Comparison of ENCODE assay signal across 1 cellular context in genomic region chr2:127386764-127387654, GRCh38.
TF ChIP-seq lines count a peak whose summit lies in the region.

No MANE protein-coding gene starts in this region.

TF ChIP-seq in K562, 482 proteins besides CTCF, POLR2A, EP300 and RAD21 (continued from another document and continues in another):
- TF ChIP-seq ZNF778 (CRISPR knock-in tag; IDR thresholded peaks at IDR 0.05) (no peak), GTF2E2 (tag; IDR thresholded peaks at IDR 0.05) (0 out of 2 replicates have a peak, but pooled peaks have one; percentile 65), TCF7L2 (IDR thresholded peaks at IDR 0.05; ENCODE audit: low read depth, low read length) (no peak), ZNF133 (CRISPR knock-in tag; IDR thresholded peaks at IDR 0.05) (no peak), HLTF (IDR thresholded peaks at IDR 0.05) (no peak), SREBF1 (IDR thresholded peaks at IDR 0.05; ENCODE audit: borderline replicate concordance, low read depth, low read length) (no peak), ZFP91 (CRISPR knock-in tag; IDR thresholded peaks at IDR 0.05) (0 out of 2 replicates have a peak, but pooled peaks have one; percentile 40), MAZ (CRISPR knock-in tag; conservative IDR thresholded peaks at IDR 0.05 in 1 of 2, IDR thresholded peaks at IDR 0.05 in 1 of 2) (peak in 1 of 2 experiments; percentile 38; a peak in 2 of 4 replicates), RAD51 (IDR thresholded peaks at IDR 0.05; ENCODE audit: borderline replicate concordance, low read depth) (no peak), TRIM24 (IDR thresholded peaks at IDR 0.05) (no peak), TBL1XR1 (IDR thresholded peaks at IDR 0.05; ENCODE audit: low read length in 2 of 2) (no peak), FOXP4 (CRISPR knock-in tag; IDR thresholded peaks at IDR 0.05; ENCODE audit: borderline replicate concordance) (no peak), ESRRA (IDR thresholded peaks at IDR 0.05; ENCODE audit: borderline replicate concordance, low read depth) (peak; percentile 83), MCM5 (IDR thresholded peaks at IDR 0.05; ENCODE audit: low read depth) (no peak), PHB (CRISPR knock-in tag; IDR thresholded peaks at IDR 0.05) (no peak), SAP30 (IDR thresholded peaks at IDR 0.05; ENCODE audit: borderline replicate concordance, insufficient read depth, low read depth, low read length, poor library complexity, severe bottlenecking) (no peak), MTF1 (CRISPR knock-in tag; IDR thresholded peaks at IDR 0.05; ENCODE audit: borderline replicate concordance) (no peak), ZNF431 (CRISPR knock-in tag; IDR thresholded peaks at IDR 0.05) (0 out of 2 replicates have a peak, but pooled peaks have one; percentile 35), SP2 (IDR thresholded peaks at IDR 0.05; ENCODE audit: extremely low read depth, low read depth, low read length, poor library complexity, severe bottlenecking) (no peak), ZNF444 (CRISPR knock-in tag; IDR thresholded peaks at IDR 0.05) (no peak), ARHGAP35 (IDR thresholded peaks at IDR 0.05; ENCODE audit: partially characterized antibody) (no peak), ETV1 (tag; conservative IDR thresholded peaks at IDR 0.05; ENCODE audit: low read depth) (no peak), FOXA3 (CRISPR knock-in tag; conservative IDR thresholded peaks at IDR 0.05 in 1 of 2, IDR thresholded peaks at IDR 0.05 in 1 of 2) (no peak), ILK (tag; IDR thresholded peaks at IDR 0.05; ENCODE audit: borderline replicate concordance, low read depth) (no peak), KLF1 (tag; IDR thresholded peaks at IDR 0.05) (no peak), E2F1 (CRISPR knock-in tag; IDR thresholded peaks at IDR 0.05) (no peak), ZNF143 (CRISPR knock-in tag; IDR thresholded peaks at IDR 0.05) (no peak), MCM2 (IDR thresholded peaks at IDR 0.05; ENCODE audit: low read depth) (no peak), RHOXF2B (CRISPR knock-in tag; conservative IDR thresholded peaks at IDR 0.05) (no peak), BRCA1 (IDR thresholded peaks at IDR 0.05) (no peak), BRCA1 (CRISPR knock-in tag; IDR thresholded peaks at IDR 0.05) (no peak), CC2D1A (IDR thresholded peaks at IDR 0.05) (no peak), NCOA1 (IDR thresholded peaks at IDR 0.05; ENCODE audit: low read depth) (no peak), ZSCAN32 (CRISPR knock-in tag; IDR thresholded peaks at IDR 0.05) (no peak), KAT2B (IDR thresholded peaks at IDR 0.05; ENCODE audit: low read depth, low read length) (no peak), SMC3 (conservative IDR thresholded peaks at IDR 0.05; ENCODE audit: insufficient read depth, low read depth, low read length) (no peak), ZNF696 (CRISPR knock-in tag; conservative IDR thresholded peaks at IDR 0.05) (no peak), ZNF12 (CRISPR knock-in tag; IDR thresholded peaks at IDR 0.05) (no peak), ZFX (CRISPR knock-in tag; IDR thresholded peaks at IDR 0.05) (no peak), EGR1 (conservative IDR thresholded peaks at IDR 0.05) (peak; percentile 37; the same call in 1 of the 2 replicates), XRCC5 (IDR thresholded peaks at IDR 0.05; ENCODE audit: low read depth, low read length) (no peak), PRPF4 (IDR thresholded peaks at IDR 0.05; ENCODE audit: insufficient read depth, low read depth, low read length, poor library complexity, severe bottlenecking) (no peak), BCL6 (CRISPR knock-in tag; IDR thresholded peaks at IDR 0.05) (no peak), MBD2 (IDR thresholded peaks at IDR 0.05; ENCODE audit: borderline replicate concordance, low read depth) (peak; percentile 47; the same call in 1 of the 2 replicates), ZNF174 (CRISPR knock-in tag; IDR thresholded peaks at IDR 0.05) (no peak)
- TF ChIP-seq, protein P1, sequence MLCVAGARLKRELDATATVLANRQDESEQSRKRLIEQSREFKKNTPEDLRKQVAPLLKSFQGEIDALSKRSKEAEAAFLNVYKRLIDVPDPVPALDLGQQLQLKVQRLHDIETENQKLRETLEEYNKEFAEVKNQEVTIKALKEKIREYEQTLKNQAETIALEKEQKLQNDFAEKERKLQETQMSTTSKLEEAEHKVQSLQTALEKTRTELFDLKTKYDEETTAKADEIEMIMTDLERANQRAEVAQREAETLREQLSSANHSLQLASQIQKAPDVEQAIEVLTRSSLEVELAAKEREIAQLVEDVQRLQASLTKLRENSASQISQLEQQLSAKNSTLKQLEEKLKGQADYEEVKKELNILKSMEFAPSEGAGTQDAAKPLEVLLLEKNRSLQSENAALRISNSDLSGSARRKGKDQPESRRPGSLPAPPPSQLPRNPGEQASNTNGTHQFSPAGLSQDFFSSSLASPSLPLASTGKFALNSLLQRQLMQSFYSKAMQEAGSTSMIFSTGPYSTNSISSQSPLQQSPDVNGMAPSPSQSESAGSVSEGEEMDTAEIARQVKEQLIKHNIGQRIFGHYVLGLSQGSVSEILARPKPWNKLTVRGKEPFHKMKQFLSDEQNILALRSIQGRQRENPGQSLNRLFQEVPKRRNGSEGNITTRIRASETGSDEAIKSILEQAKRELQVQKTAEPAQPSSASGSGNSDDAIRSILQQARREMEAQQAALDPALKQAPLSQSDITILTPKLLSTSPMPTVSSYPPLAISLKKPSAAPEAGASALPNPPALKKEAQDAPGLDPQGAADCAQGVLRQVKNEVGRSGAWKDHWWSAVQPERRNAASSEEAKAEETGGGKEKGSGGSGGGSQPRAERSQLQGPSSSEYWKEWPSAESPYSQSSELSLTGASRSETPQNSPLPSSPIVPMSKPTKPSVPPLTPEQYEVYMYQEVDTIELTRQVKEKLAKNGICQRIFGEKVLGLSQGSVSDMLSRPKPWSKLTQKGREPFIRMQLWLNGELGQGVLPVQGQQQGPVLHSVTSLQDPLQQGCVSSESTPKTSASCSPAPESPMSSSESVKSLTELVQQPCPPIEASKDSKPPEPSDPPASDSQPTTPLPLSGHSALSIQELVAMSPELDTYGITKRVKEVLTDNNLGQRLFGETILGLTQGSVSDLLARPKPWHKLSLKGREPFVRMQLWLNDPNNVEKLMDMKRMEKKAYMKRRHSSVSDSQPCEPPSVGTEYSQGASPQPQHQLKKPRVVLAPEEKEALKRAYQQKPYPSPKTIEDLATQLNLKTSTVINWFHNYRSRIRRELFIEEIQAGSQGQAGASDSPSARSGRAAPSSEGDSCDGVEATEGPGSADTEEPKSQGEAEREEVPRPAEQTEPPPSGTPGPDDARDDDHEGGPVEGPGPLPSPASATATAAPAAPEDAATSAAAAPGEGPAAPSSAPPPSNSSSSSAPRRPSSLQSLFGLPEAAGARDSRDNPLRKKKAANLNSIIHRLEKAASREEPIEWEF (CRISPR knock-in tag; IDR thresholded peaks at IDR 0.05) = no peak
- TF ChIP-seq, protein P2, sequence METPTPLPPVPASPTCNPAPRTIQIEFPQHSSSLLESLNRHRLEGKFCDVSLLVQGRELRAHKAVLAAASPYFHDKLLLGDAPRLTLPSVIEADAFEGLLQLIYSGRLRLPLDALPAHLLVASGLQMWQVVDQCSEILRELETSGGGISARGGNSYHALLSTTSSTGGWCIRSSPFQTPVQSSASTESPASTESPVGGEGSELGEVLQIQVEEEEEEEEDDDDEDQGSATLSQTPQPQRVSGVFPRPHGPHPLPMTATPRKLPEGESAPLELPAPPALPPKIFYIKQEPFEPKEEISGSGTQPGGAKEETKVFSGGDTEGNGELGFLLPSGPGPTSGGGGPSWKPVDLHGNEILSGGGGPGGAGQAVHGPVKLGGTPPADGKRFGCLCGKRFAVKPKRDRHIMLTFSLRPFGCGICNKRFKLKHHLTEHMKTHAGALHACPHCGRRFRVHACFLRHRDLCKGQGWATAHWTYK (CRISPR knock-in tag; IDR thresholded peaks at IDR 0.05) = no peak
- TF ChIP-seq, protein P3, sequence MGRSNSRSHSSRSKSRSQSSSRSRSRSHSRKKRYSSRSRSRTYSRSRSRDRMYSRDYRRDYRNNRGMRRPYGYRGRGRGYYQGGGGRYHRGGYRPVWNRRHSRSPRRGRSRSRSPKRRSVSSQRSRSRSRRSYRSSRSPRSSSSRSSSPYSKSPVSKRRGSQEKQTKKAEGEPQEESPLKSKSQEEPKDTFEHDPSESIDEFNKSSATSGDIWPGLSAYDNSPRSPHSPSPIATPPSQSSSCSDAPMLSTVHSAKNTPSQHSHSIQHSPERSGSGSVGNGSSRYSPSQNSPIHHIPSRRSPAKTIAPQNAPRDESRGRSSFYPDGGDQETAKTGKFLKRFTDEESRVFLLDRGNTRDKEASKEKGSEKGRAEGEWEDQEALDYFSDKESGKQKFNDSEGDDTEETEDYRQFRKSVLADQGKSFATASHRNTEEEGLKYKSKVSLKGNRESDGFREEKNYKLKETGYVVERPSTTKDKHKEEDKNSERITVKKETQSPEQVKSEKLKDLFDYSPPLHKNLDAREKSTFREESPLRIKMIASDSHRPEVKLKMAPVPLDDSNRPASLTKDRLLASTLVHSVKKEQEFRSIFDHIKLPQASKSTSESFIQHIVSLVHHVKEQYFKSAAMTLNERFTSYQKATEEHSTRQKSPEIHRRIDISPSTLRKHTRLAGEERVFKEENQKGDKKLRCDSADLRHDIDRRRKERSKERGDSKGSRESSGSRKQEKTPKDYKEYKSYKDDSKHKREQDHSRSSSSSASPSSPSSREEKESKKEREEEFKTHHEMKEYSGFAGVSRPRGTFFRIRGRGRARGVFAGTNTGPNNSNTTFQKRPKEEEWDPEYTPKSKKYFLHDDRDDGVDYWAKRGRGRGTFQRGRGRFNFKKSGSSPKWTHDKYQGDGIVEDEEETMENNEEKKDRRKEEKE (IDR thresholded peaks at IDR 0.05; ENCODE audit: borderline replicate concordance in 1 of 2, control insufficient read depth in 1 of 2, low read depth in 2 of 2, low read length in 1 of 2) = no peak
- TF ChIP-seq, protein P4, sequence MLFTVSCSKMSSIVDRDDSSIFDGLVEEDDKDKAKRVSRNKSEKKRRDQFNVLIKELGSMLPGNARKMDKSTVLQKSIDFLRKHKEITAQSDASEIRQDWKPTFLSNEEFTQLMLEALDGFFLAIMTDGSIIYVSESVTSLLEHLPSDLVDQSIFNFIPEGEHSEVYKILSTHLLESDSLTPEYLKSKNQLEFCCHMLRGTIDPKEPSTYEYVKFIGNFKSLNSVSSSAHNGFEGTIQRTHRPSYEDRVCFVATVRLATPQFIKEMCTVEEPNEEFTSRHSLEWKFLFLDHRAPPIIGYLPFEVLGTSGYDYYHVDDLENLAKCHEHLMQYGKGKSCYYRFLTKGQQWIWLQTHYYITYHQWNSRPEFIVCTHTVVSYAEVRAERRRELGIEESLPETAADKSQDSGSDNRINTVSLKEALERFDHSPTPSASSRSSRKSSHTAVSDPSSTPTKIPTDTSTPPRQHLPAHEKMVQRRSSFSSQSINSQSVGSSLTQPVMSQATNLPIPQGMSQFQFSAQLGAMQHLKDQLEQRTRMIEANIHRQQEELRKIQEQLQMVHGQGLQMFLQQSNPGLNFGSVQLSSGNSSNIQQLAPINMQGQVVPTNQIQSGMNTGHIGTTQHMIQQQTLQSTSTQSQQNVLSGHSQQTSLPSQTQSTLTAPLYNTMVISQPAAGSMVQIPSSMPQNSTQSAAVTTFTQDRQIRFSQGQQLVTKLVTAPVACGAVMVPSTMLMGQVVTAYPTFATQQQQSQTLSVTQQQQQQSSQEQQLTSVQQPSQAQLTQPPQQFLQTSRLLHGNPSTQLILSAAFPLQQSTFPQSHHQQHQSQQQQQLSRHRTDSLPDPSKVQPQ (CRISPR knock-in tag; IDR thresholded peaks at IDR 0.05; ENCODE audit: borderline replicate concordance) = no peak
- TF ChIP-seq, protein P5, sequence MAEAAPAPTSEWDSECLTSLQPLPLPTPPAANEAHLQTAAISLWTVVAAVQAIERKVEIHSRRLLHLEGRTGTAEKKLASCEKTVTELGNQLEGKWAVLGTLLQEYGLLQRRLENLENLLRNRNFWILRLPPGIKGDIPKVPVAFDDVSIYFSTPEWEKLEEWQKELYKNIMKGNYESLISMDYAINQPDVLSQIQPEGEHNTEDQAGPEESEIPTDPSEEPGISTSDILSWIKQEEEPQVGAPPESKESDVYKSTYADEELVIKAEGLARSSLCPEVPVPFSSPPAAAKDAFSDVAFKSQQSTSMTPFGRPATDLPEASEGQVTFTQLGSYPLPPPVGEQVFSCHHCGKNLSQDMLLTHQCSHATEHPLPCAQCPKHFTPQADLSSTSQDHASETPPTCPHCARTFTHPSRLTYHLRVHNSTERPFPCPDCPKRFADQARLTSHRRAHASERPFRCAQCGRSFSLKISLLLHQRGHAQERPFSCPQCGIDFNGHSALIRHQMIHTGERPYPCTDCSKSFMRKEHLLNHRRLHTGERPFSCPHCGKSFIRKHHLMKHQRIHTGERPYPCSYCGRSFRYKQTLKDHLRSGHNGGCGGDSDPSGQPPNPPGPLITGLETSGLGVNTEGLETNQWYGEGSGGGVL (CRISPR knock-in tag; IDR thresholded peaks at IDR 0.05) = no peak
